9 cellular contexts compared by ENCODE assay signal in the genomic region with DNA sequence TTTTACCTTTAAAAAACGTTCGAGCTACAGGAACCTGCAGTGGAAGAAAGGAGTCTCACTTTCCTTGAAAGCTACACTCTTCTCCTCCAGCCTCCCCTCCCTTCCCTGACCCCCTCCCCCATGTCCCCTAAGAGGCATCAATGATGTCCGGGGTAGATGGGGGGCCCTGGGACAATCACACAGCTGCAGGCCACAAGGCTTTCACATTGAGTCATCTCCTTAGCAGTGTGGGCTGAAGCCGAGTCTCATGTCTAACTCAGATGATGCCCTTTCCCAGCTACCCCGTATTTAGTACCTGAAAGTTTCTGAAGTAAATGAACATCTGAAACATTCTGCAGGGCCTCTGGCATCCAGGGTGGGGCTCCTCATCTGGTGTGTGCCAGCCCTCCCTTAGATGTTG. TPM values are rescaled to one million over a fixed set of nuclear protein-coding genes. Genes with fewer than 3 reads are reported as not detected.
DNase-seq lines count a peak whose midpoint lies in the region; ATAC-seq, FAIRE-seq and TF ChIP-seq lines count a peak whose summit lies in the region.
"Had no signal": no experiment of that assay in that cellular context is flagged by ENCODE, and none has a peak within 500 bp of the region (broad histone marks: within the 10 kb centered on the region; RNA-seq: fewer than 3 reads in every experiment).

No MANE protein-coding gene starts in this region.

- H3K36me3 ChIP-seq in HEK293 (ENCODE audit: control insufficient read depth in 2 of 2, insufficient read depth in 1 of 2, low read length in 2 of 2) (peaks cover 0 to 18% of the 10 kb centered on the region in 2 experiments; a peak in 1 of 3 replicates), OCI-LY3 (replicated peaks; ENCODE audit: low read depth, low read length) (peaks cover 5% of the 10 kb centered on the region), kidney (ENCODE audit: control insufficient read depth in 1 of 2, insufficient read depth in 2 of 2, low read length in 2 of 2) (peaks cover 0 to 2% of the 10 kb centered on the region in 2 donors)

- FAIRE-seq in kidney (lab: Jason Lieb, UNC): no peak

- no peaks in the 10 kb centered on the region for H3K79me2 ChIP-seq in OCI-LY3 (ENCODE audit: low read length)

- peak; percentile 75 for DNase-seq in activated CD4-positive, alpha-beta T cell treated with anti-CD3 and anti-CD28 coated beads for 36 hours
- DNase-seq in activated CD4-positive, alpha-beta T cell treated with anti-CD3 and anti-CD28 coated beads for 1 hour: no peak
- DNase-seq in stimulated activated CD8-positive, alpha-beta memory T cell treated with anti-CD3 and anti-CD28 coated beads, Interleukin-15, amount 100 ng/mL, for 48 hours (ENCODE audit: low read depth in 2 of 2): peak; percentile 48 to 72
- no peak for DNase-seq in NCI-H1105 (lab: John Stamatoyannopoulos, UW)
- DNase-seq in NCI-H146 (lab: John Stamatoyannopoulos, UW): no peak
- no peak for DNase-seq in kidney

- H3K4me1 ChIP-seq in HEK293 (ENCODE audit: control insufficient read depth, insufficient read depth, low read length) (peaks cover 3% of the 10 kb centered on the region; the same call in 1 of the 2 replicates), OCI-LY3 (ENCODE audit: low read length) (peaks cover 74% of the 10 kb centered on the region), kidney (ENCODE audit: control insufficient read depth in 1 of 2, insufficient read depth in 1 of 2, low read depth in 1 of 2, low read length in 2 of 2) (no peaks in the 10 kb centered on the region)

- H2AFZ ChIP-seq in OCI-LY3 (ENCODE audit: low read depth, low read length): no peak overlapping the region

- ATAC-seq in activated CD4-positive, alpha-beta T cell treated with anti-CD3 and anti-CD28 coated beads for 36 hours: peak; percentile 84

- H3K9me3 ChIP-seq in HEK293 (ENCODE audit: control insufficient read depth, insufficient read depth, low read depth, low read length): no peaks in the 10 kb centered on the region
- no peaks in the 10 kb centered on the region for H3K9me3 ChIP-seq in OCI-LY3 (ENCODE audit: insufficient read depth, low read length)
- no peaks in the 10 kb centered on the region for H3K9me3 ChIP-seq in kidney (ENCODE audit: control insufficient read depth in 1 of 2, low read length in 2 of 2)

- H3K4me2 ChIP-seq in OCI-LY3 (ENCODE audit: low read length): peak overlapping the region; percentile 72

- CTCF ChIA-PET in activated CD4-positive, alpha-beta T cell treated with anti-CD3 and anti-CD28 coated beads for 36 hours (lab: Charles Lee): interaction anchor here (0.6 to 2.6 kb wide), 8 partner anchors 8 to 1947 kb away, joined by 3 to 20 read pairs (median 3); no protein-coding TSS in a partner anchor
- CTCF ChIA-PET in HEK293 (lab: Yijun Ruan, JAX): no interaction called here

- TF ChIP-seq CTCF in HEK293 (tag by site-specific recombination; IDR thresholded peaks at IDR 0.05): no peak
- no peak for TF ChIP-seq CTCF in OCI-LY3 (IDR thresholded peaks at IDR 0.05; ENCODE audit: low read depth, low read length)
- TF ChIP-seq CTCF in kidney (IDR thresholded peaks at IDR 0.05; ENCODE audit: borderline replicate concordance, extremely low read depth, insufficient read depth): no peak

- H3K27me3 Mint-ChIP-seq in activated CD4-positive, alpha-beta T cell treated with anti-CD3 and anti-CD28 coated beads for 36 hours: peaks cover 35% of the 10 kb centered on the region
- H3K27me3 Mint-ChIP-seq: central memory CD8-positive, alpha-beta T cell had no signal

- H3K36me3 Mint-ChIP-seq in activated CD4-positive, alpha-beta T cell treated with anti-CD3 and anti-CD28 coated beads for 36 hours (ENCODE audit: low read depth): peaks cover 4% of the 10 kb centered on the region

- intact Hi-C loops in activated CD4-positive, alpha-beta T cell treated with anti-CD3 and anti-CD28 coated beads for 36 hours (cut with DNase I, micrococcal nuclease): loop anchor here (1.0 to 5.0 kb wide), 6 partner anchors 12 to 41 kb away; no protein-coding TSS in a partner anchor
- intact Hi-C loops in kidney (cut with DNase I): no loop called here

- H3K4me3 Mint-ChIP-seq in activated CD4-positive, alpha-beta T cell treated with anti-CD3 and anti-CD28 coated beads for 36 hours: no peak overlapping the region
- H3K4me3 Mint-ChIP-seq: central memory CD8-positive, alpha-beta T cell had no signal

- H3K27ac ChIP-seq in HEK293 (ENCODE audit: extremely low read depth, low read depth, low read length): no peak overlapping the region
- H3K27ac ChIP-seq in OCI-LY3 (ENCODE audit: low read length): peak overlapping the region; percentile 17
- no peak overlapping the region for H3K27ac ChIP-seq in kidney (ENCODE audit: low read depth in 2 of 2, low read length in 2 of 2)

- H3K9ac ChIP-seq in OCI-LY3 (ENCODE audit: low read length) (no peak overlapping the region), kidney (ENCODE audit: low read length in 2 of 2) (no peak overlapping the region)

- no peaks in the 10 kb centered on the region for H4K20me1 ChIP-seq in OCI-LY3 (ENCODE audit: insufficient read depth, low read length)

- H3K4me1 Mint-ChIP-seq in activated CD4-positive, alpha-beta T cell treated with anti-CD3 and anti-CD28 coated beads for 36 hours: peaks cover 48% of the 10 kb centered on the region

- no peak overlapping the region for H3K4me3 ChIP-seq in HEK293 (ENCODE audit: low read depth, low read length)
- peak overlapping the region; percentile 49 for H3K4me3 ChIP-seq in OCI-LY3 (ENCODE audit: low read length)
- no peak overlapping the region for H3K4me3 ChIP-seq in kidney (ENCODE audit: low read length in 2 of 2)

- H3K9me3 Mint-ChIP-seq in activated CD4-positive, alpha-beta T cell treated with anti-CD3 and anti-CD28 coated beads for 36 hours (ENCODE audit: low read depth): no peaks in the 10 kb centered on the region
- H3K9me3 Mint-ChIP-seq: central memory CD8-positive, alpha-beta T cell had no signal

- POLR2A ChIA-PET in activated CD4-positive, alpha-beta T cell treated with anti-CD3 and anti-CD28 coated beads for 36 hours (lab: Charles Lee): interaction anchor here (1.4 kb wide), 1 partner anchor 11 kb away, joined by 13 read pairs; no protein-coding TSS in a partner anchor
- POLR2A ChIA-PET in HEK293 (lab: Yijun Ruan, JAX): interaction anchor here (0.6 to 0.7 kb wide), 2 partner anchors 29 to 73 kb away, joined by 3 to 7 read pairs; no protein-coding TSS in a partner anchor

- H3K27me3 ChIP-seq in OCI-LY3 (ENCODE audit: low read depth, low read length): peaks cover 34% of the 10 kb centered on the region

- H3K27ac Mint-ChIP-seq in activated CD4-positive, alpha-beta T cell treated with anti-CD3 and anti-CD28 coated beads for 36 hours: no peak overlapping the region

TF ChIP-seq in HEK293, 187 proteins besides CTCF, POLR2A, EP300 and RAD21:
- TF ChIP-seq EGR2 (tag by site-specific recombination; IDR thresholded peaks at IDR 0.05; ENCODE audit: low read depth) (no peak), ZBTB7A (tag by site-specific recombination; IDR thresholded peaks at IDR 0.05; ENCODE audit: low read depth) (no peak), GLIS2 (tag by site-specific recombination; IDR thresholded peaks at IDR 0.05) (peak; percentile 51)
- TF ChIP-seq, protein P1, sequence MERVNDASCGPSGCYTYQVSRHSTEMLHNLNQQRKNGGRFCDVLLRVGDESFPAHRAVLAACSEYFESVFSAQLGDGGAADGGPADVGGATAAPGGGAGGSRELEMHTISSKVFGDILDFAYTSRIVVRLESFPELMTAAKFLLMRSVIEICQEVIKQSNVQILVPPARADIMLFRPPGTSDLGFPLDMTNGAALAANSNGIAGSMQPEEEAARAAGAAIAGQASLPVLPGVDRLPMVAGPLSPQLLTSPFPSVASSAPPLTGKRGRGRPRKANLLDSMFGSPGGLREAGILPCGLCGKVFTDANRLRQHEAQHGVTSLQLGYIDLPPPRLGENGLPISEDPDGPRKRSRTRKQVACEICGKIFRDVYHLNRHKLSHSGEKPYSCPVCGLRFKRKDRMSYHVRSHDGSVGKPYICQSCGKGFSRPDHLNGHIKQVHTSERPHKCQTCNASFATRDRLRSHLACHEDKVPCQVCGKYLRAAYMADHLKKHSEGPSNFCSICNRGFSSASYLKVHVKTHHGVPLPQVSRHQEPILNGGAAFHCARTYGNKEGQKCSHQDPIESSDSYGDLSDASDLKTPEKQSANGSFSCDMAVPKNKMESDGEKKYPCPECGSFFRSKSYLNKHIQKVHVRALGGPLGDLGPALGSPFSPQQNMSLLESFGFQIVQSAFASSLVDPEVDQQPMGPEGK (tag by site-specific recombination; IDR thresholded peaks at IDR 0.05): 0 out of 2 replicates have a peak, but pooled peaks have one; percentile 24

RNA-seq across cellular contexts. Expression of a gene that starts 6.3 kb away (rescaled TPM):
- total RNA-seq in activated CD4-positive, alpha-beta T cell treated with anti-CD3 and anti-CD28 coated beads for 36 hours: not detected
- total RNA-seq in kidney: 0.19 TPM
- not detected for polyA plus RNA-seq in kidney (ENCODE audit: insufficient read depth, low read depth, low replicate concordance)

RNA-seq across cellular contexts. Expression of a gene that starts 28.2 kb away (rescaled TPM):
- not detected for total RNA-seq in activated CD4-positive, alpha-beta T cell treated with anti-CD3 and anti-CD28 coated beads for 36 hours
- total RNA-seq in kidney: 48.8 TPM
- polyA plus RNA-seq in kidney (ENCODE audit: insufficient read depth, low read depth, low replicate concordance): 22.1 TPM

Comparison
In these comparisons a context has a peak if more than half of its experiments do, and no peak if none do; other contexts are left out.
1. DNase-seq: peak in activated CD4-positive, alpha-beta T cell treated with anti-CD3 and anti-CD28 coated beads for 36 hours (single experiment) and stimulated activated CD8-positive, alpha-beta memory T cell treated with anti-CD3 and anti-CD28 coated beads, Interleukin-15, amount 100 ng/mL, for 48 hours (2 of 2); none in activated CD4-positive, alpha-beta T cell treated with anti-CD3 and anti-CD28 coated beads for 1 hour (single experiment), NCI-H1105 (single experiment), NCI-H146 (single experiment) and kidney (single experiment).
2. RNA of a gene that starts 28.2 kb away (total RNA-seq): 48.8 TPM in kidney (single experiment); not detected in activated CD4-positive, alpha-beta T cell treated with anti-CD3 and anti-CD28 coated beads for 36 hours; every median in the first group is over 10 times any median in the second.